8 cellular contexts compared by ENCODE assay signal in genomic region chrX:71533850-71534515, GRCh38. TPM values are rescaled to one million over a fixed set of nuclear protein-coding genes. Genes with fewer than 3 reads are reported as not detected.
DNase-seq lines count a peak whose midpoint lies in the region; ATAC-seq, FAIRE-seq and TF ChIP-seq lines count a peak whose summit lies in the region.

No MANE protein-coding gene starts in this region.

- intact Hi-C loops in HCT116 (cut with micrococcal nuclease): no loop called here
- intact Hi-C loops in PC-3 (cut with micrococcal nuclease): loop anchor here (1.0 kb wide), 1 partner anchor 52 kb away; no protein-coding TSS in a partner anchor

- DNase-seq in AG08396 (ENCODE audit: low spot score) (peak; percentile 10), HCT116 (ENCODE audit: low read depth, low spot score) (no peak), PC-3 (peak; percentile 30), activated gamma-delta T cell (lab: John Stamatoyannopoulos, UW) (peak; percentile 10), fibroblast of villous mesenchyme (ENCODE audit: low read depth) (peak; percentile 56), neural progenitor cell (ENCODE audit: low spot score) (peak; percentile 65), urothelium cell line (ENCODE audit: low spot score) (peak; percentile 26)

- peak overlapping the region; percentile 87 for H3K4me2 ChIP-seq in HCT116 (ENCODE audit: low read length)
- peak overlapping the region; percentile 96 for H3K4me2 ChIP-seq in PC-3 (ENCODE audit: low read length)
- H3K4me2 ChIP-seq in neural progenitor cell: peak overlapping the region; percentile 79

- H3K4me1 ChIP-seq in HCT116 (ENCODE audit: control insufficient read depth in 1 of 2, insufficient read depth in 2 of 2, low read length in 2 of 2): peaks cover 0 to 21% of the 10 kb centered on the region in 2 experiments; a peak in 3 of 4 replicates
- H3K4me1 ChIP-seq in PC-3 (ENCODE audit: insufficient read depth, low read length): peaks cover 26% of the 10 kb centered on the region
- no peaks in the 10 kb centered on the region for H3K4me1 ChIP-seq in neural progenitor cell

- peak overlapping the region; percentile 72 for H3K27ac ChIP-seq in HCT116 (ENCODE audit: low read depth, low read length)
- peak overlapping the region; percentile 79 for H3K27ac ChIP-seq in PC-3 (ENCODE audit: low read length)
- no peak overlapping the region for H3K27ac ChIP-seq in neural progenitor cell

- H3K36me3 ChIP-seq in HCT116 (ENCODE audit: control insufficient read depth in 1 of 2, insufficient read depth in 2 of 2, low read length in 2 of 2) (peaks cover 4 to 6% of the 10 kb centered on the region in 2 experiments; a peak in 3 of 4 replicates), PC-3 (ENCODE audit: low read depth, low read length) (peaks cover 20% of the 10 kb centered on the region), neural progenitor cell (no peaks in the 10 kb centered on the region)

- H3K4me1 Mint-ChIP-seq in neural progenitor cell: peaks cover 16% of the 10 kb centered on the region

- H3K4me3 ChIP-seq in HCT116 (replicated peaks in 1 of 2; ENCODE audit: low read depth in 1 of 2, low read length in 2 of 2) (peak overlapping the region; percentile 86 to 90), PC-3 (ENCODE audit: low read length) (peak overlapping the region; percentile 90), fibroblast of villous mesenchyme (ENCODE audit: low read depth, low read length) (peak overlapping the region; percentile 95), neural progenitor cell (peak overlapping the region; percentile 72)

- POLR2A ChIA-PET in HCT116 (lab: Charles Lee): interaction anchor here (2.1 to 3.8 kb wide), 2 partner anchors 9 to 168 kb away, joined by 5 to 17 read pairs; partner anchors contain the start of gene TAF1
- POLR2A ChIA-PET in PC-3 (lab: Charles Lee; ENCODE audit: unreplicated experiment): no interaction called here

- peak overlapping the region; percentile 95 for H3K4me3 Mint-ChIP-seq in neural progenitor cell

- H2AFZ ChIP-seq in HCT116 (ENCODE audit: low read depth, low read length, poor library complexity, severe bottlenecking) (no peak overlapping the region), PC-3 (ENCODE audit: low read length) (no peak overlapping the region), neural progenitor cell (replicated peaks) (no peak overlapping the region)

- H3K36me3 Mint-ChIP-seq in neural progenitor cell: peaks cover 4% of the 10 kb centered on the region

- H3K9me3 ChIP-seq in HCT116 (ENCODE audit: control insufficient read depth in 1 of 2, insufficient read depth in 1 of 2, low read depth in 1 of 2, low read length in 2 of 2) (no peaks in the 10 kb centered on the region), PC-3 (ENCODE audit: low read length) (no peaks in the 10 kb centered on the region), neural progenitor cell (ENCODE audit: low read depth) (no peaks in the 10 kb centered on the region)

- H4K20me1 ChIP-seq in HCT116 (ENCODE audit: insufficient read depth): peaks cover 19% of the 10 kb centered on the region
- H4K20me1 ChIP-seq in PC-3 (ENCODE audit: low read length): peaks cover 50% of the 10 kb centered on the region
- H4K20me1 ChIP-seq in neural progenitor cell (ENCODE audit: low read depth): peaks cover 49% of the 10 kb centered on the region

- RAD21 ChIA-PET in HCT116 (lab: Charles Lee; ENCODE audit: low non-redundant PET in 1 of 2, low total read pairs in 2 of 2, uncharacterized antibody in 2 of 2, unreplicated experiment in 2 of 2): no interaction called here

- no peaks in the 10 kb centered on the region for H3K27me3 Mint-ChIP-seq in neural progenitor cell (ENCODE audit: insufficient read depth, low read depth)

- H3K9ac ChIP-seq in HCT116 (ENCODE audit: low read length): peak overlapping the region; percentile 95
- H3K9ac ChIP-seq in PC-3 (ENCODE audit: low read length): peak overlapping the region; percentile 93
- H3K9ac ChIP-seq in neural progenitor cell: peak overlapping the region; percentile 80

- TF ChIP-seq RAD21 in HCT116 (IDR thresholded peaks at IDR 0.05; ENCODE audit: low read depth): no peak

- peaks cover 16% of the 10 kb centered on the region for H3K9me3 Mint-ChIP-seq in neural progenitor cell

- H3K27ac Mint-ChIP-seq in neural progenitor cell: peak overlapping the region; percentile 90

- H3K79me2 ChIP-seq in HCT116 (ENCODE audit: insufficient read depth, low read length) (peaks cover 67% of the 10 kb centered on the region), PC-3 (ENCODE audit: low read length) (peaks cover 61% of the 10 kb centered on the region), neural progenitor cell (ENCODE audit: low read depth) (peaks cover 68% of the 10 kb centered on the region)

- CTCF ChIA-PET in HCT116 (lab: Charles Lee) (no interaction called here), PC-3 (lab: Charles Lee) (no interaction called here)

- ATAC-seq in HCT116: no peak
- ATAC-seq in PC-3: peak; percentile 19
- ATAC-seq in GM21447 (IDR thresholded peaks at IDR 0.05; ENCODE audit: unreplicated experiment): no peak

- TF ChIP-seq CTCF in HCT116 (IDR thresholded peaks at IDR 0.05 in 2 of 3, conservative IDR thresholded peaks at IDR 0.05 in 1 of 3; ENCODE audit: borderline replicate concordance in 1 of 3, insufficient read depth in 1 of 3, low read depth in 2 of 3, low read length in 2 of 3) (no peak), PC-3 (conservative IDR thresholded peaks at IDR 0.05; ENCODE audit: low read depth, low read length) (no peak), fibroblast of villous mesenchyme (IDR thresholded peaks at IDR 0.05; ENCODE audit: insufficient read depth, low read depth, low read length) (no peak), neural progenitor cell (IDR thresholded peaks at IDR 0.05) (no peak)

- BruUV-seq in HCT116 (replicated peaks; lab: Mats Ljungman, UMichigan): no TSS peak
- BruUV-seq in PC-3 (replicated peaks; lab: Mats Ljungman, UMichigan): no TSS peak

- H3K9me2 ChIP-seq in HCT116 (ENCODE audit: insufficient read depth) (no peaks in the 10 kb centered on the region), PC-3 (replicated peaks; ENCODE audit: low read length) (no peaks in the 10 kb centered on the region)

- H3K27me3 ChIP-seq in HCT116 (ENCODE audit: insufficient read depth, low read length) (no peaks in the 10 kb centered on the region), PC-3 (ENCODE audit: low read length) (no peaks in the 10 kb centered on the region), neural progenitor cell (no peaks in the 10 kb centered on the region)

- no peak for TF ChIP-seq POLR2A in HCT116 (IDR thresholded peaks at IDR 0.05; ENCODE audit: borderline replicate concordance, extremely low read depth, insufficient read depth, insufficient read length)

- no peak for FAIRE-seq in urothelium cell line (lab: Jason Lieb, UNC)

- H3F3A ChIP-seq in PC-3 (ENCODE audit: low read length, unreplicated experiment) (no peaks in the 10 kb centered on the region), neural progenitor cell (ENCODE audit: low read depth) (no peaks in the 10 kb centered on the region)

TF ChIP-seq in HCT116, 20 proteins besides CTCF, POLR2A, EP300 and RAD21:
- no peak for TF ChIP-seq YY1 (IDR thresholded peaks at IDR 0.05; ENCODE audit: extremely low read depth, insufficient replicate concordance, low read depth, low read length)
- TF ChIP-seq ELF1 (IDR thresholded peaks at IDR 0.05; ENCODE audit: borderline replicate concordance, low read depth): no peak
- TF ChIP-seq ZBTB33 (IDR thresholded peaks at IDR 0.05; ENCODE audit: extremely low read depth, insufficient replicate concordance, low read length): no peak
- TF ChIP-seq FOSL1 (IDR thresholded peaks at IDR 0.05; ENCODE audit: low read depth): no peak
- no peak for TF ChIP-seq ZNF274 (IDR thresholded peaks at IDR 0.05; ENCODE audit: low read depth, low read length)
- TF ChIP-seq SIN3A (IDR thresholded peaks at IDR 0.05; ENCODE audit: low read depth): no peak
- no peak for TF ChIP-seq EGR1 (IDR thresholded peaks at IDR 0.05; ENCODE audit: low read depth)
- TF ChIP-seq ATF3 (IDR thresholded peaks at IDR 0.05): no peak
- no peak for TF ChIP-seq CBX3 (IDR thresholded peaks at IDR 0.05; ENCODE audit: low read depth)
TF ChIP-seq in HCT116: peak in this region for 0.

RNA-seq across cellular contexts. Expression of gene OGT, which starts 1.1 kb away (rescaled TPM):
- total RNA-seq in HCT116 (2021; ENCODE audit: unreplicated experiment): 143 TPM
- polyA plus RNA-seq in HCT116 (2012): 64.0 and 87.4 TPM in 2 replicates
- 94.2 and 99.8 TPM in 2 replicates for total RNA-seq in PC-3 (2014; rRNA removed)
- 124 and 159 TPM in 2 replicates for total RNA-seq in fibroblast of villous mesenchyme
- 214 and 287 TPM in 2 replicates for total RNA-seq in neural progenitor cell (ENCODE audit: low replicate concordance)

RNA-seq across cellular contexts. Expression of gene GCNA, which starts 44.3 kb away (rescaled TPM):
- total RNA-seq in HCT116 (2021; ENCODE audit: unreplicated experiment) (0.98 TPM), PC-3 (2014; rRNA removed) (1.6 and 2.9 TPM in 2 replicates), fibroblast of villous mesenchyme (1.6 and 2.6 TPM in 2 replicates), neural progenitor cell (ENCODE audit: low replicate concordance) (0.62 and 0.97 TPM in 2 replicates)
- polyA plus RNA-seq in HCT116 (2012): 0.52 and 0.87 TPM in 2 replicates
